Comparison of ENCODE assay signal across 8 cellular contexts in the genomic region with DNA sequence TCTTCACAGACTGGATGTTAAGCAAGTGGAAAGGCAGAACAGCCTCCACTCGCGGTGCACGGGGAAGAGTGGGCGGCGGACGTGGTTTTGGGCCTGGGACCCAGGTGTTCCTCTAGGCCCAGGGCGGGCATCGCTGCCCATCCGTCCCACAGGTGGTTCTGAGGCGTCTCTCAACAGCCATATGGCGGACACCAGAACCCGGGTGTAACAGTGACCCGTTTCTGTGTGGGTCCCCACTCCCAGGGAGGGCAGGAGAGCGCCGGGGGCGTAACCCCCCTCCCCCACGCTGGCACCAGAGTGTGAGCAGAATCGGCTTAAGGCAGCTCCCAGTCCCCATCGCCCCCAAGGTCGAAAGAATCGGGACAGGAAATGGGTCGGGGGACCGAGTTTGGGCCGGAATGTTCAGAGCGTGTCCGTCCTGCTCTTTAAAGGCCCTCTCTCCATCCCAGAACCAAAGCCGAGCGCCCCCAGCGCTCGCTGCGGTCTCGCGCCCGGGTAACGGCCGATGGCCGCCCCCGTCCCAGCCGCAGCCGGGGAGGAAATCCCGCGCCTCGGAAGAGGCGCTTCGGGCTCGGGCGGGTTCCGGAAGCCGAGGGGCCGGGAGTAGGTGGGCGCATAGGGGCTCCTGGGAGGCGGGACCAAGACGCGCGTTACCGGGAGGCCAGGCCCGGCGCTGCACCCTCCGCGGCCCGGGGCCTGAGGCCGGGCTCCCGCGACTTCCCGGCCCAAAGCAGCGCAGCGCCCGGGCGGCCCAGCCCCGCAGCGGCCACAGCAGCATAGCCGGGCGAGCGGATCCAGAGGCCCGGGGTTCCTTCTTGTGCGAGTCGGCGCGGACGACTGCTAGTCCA. TPM values are rescaled to one million over a fixed set of nuclear protein-coding genes. Genes with fewer than 3 reads are reported as not detected.
A peak's percentile ranks its signal among the peaks of the same experiment; 100 is the strongest.
DNase-seq lines count a peak whose midpoint lies in the region; ATAC-seq and TF ChIP-seq lines count a peak whose summit lies in the region.

A gene (minus strand): TSS at position 839 of the 848 bp plus-strand sequence. CDS start 61 bp downstream, at position 778.

- H3K27me3 ChIP-seq in heart left ventricle (no peaks in the 10 kb centered on the region), parathyroid adenoma (ENCODE audit: control insufficient read depth, insufficient read depth, low read length) (no peaks in the 10 kb centered on the region), upper lobe of left lung (no peaks in the 10 kb centered on the region)

- no peak for TF ChIP-seq EP300 in upper lobe of left lung (IDR thresholded peaks at IDR 0.05)

- intact Hi-C loops in T-helper 1 cell treated with Interleukin-12 subunit alpha and Interleukin-12 subunit beta and Interleukin-4 antibody, amounts not matched to agents 30 ng/mL and 1 ng/mL, for 36 hours (cut with micrococcal nuclease), result loop anchor here (1.0 to 5.0 kb wide), 2 partner anchors 10 to 103 kb away; no protein-coding TSS in a partner anchor
- intact Hi-C loops in heart left ventricle (cut with DNase I), result loop anchor here in 7 of 10 donors (2.0 to 10.0 kb wide), 9 partner anchors 32 to 187 kb away; a partner anchor contains a TSS

- H3K9me3 ChIP-seq in heart left ventricle (no peaks in the 10 kb centered on the region), parathyroid adenoma (ENCODE audit: control insufficient read depth, low read length) (no peaks in the 10 kb centered on the region), upper lobe of left lung (no peaks in the 10 kb centered on the region)

- peak within 1 kb of the TSS; percentile 64 for H3K9ac ChIP-seq in parathyroid adenoma

- 3 to 7% (median 5%) methylated on average over 39 to 80 of the region's 80 CpGs for WGBS in heart left ventricle, 4 donors
- WGBS in upper lobe of left lung, 2 donors, result 6 to 17% methylated on average over 16 to 52 of the region's 80 CpGs

- H3K4me2 ChIP-seq in parathyroid adenoma (ENCODE audit: low read length), result peak within 1 kb of the TSS; percentile 97

- H3K36me3 ChIP-seq in heart left ventricle, result peaks cover 0 to 26% (median 8%) of the 10 kb centered on the region in 9 donors
- no peaks in the 10 kb centered on the region for H3K36me3 ChIP-seq in parathyroid adenoma (ENCODE audit: control insufficient read depth, insufficient read depth, low read length)
- H3K36me3 ChIP-seq in upper lobe of left lung, result peaks cover 0 to 4% (median 0%) of the 10 kb centered on the region in 4 donors

- ATAC-seq in heart left ventricle (peak; percentile 29 to 73 (median 66)), upper lobe of left lung (ENCODE audit: low FRiP score in 2 of 2) (peak; percentile 62 to 82)

- TF ChIP-seq POLR2A in heart left ventricle (IDR thresholded peaks at IDR 0.05), result peak in 1 of 2 donors; percentile 62
- peak in 3 of 4 donors; percentile 13 to 80 (median 79) for TF ChIP-seq POLR2A in upper lobe of left lung (IDR thresholded peaks at IDR 0.05)

- peaks cover 0 to 66% (median 44%) of the 10 kb centered on the region in 12 donors for H3K4me1 ChIP-seq in heart left ventricle
- peaks cover 15% of the 10 kb centered on the region for H3K4me1 ChIP-seq in parathyroid adenoma
- peaks cover 38 to 66% (median 46%) of the 10 kb centered on the region in 4 donors for H3K4me1 ChIP-seq in upper lobe of left lung

- peak within 1 kb of the TSS; percentile 93 for H2AFZ ChIP-seq in parathyroid adenoma

- TF ChIP-seq CTCF in heart left ventricle (IDR thresholded peaks at IDR 0.05), result peak in 7 of 12 donors; percentile 3 to 53 (median 33)
- TF ChIP-seq CTCF in parathyroid adenoma (IDR thresholded peaks at IDR 0.05), result peak; percentile 39
- TF ChIP-seq CTCF in upper lobe of left lung (IDR thresholded peaks at IDR 0.05), result peak in 2 of 6 experiments; percentile 22 to 47

- DNase-seq in ELR (ENCODE audit: low read depth), result peak; percentile 81
- DNase-seq in HPDE6-E6E7 (ENCODE audit: extremely low spot score), result peak; percentile 70
- peak; percentile 46 for DNase-seq in amniotic stem cell (lab: John Stamatoyannopoulos, UW)
- peak; percentile 73 to 89 (median 79) for DNase-seq in heart left ventricle
- DNase-seq in upper lobe of left lung, result peak; percentile 69 to 93
- no peak for DNase-seq in NCI-H510A (lab: John Stamatoyannopoulos, UW)

- peak within 1 kb of the TSS; percentile 88 to 99 (median 97) for H3K27ac ChIP-seq in heart left ventricle
- H3K27ac ChIP-seq in parathyroid adenoma, result peak within 1 kb of the TSS; percentile 83
- H3K27ac ChIP-seq in upper lobe of left lung, result peak within 1 kb of the TSS; percentile 96 to 99 (median 98)

- peaks cover 6% of the 10 kb centered on the region for H3K79me2 ChIP-seq in parathyroid adenoma

- H3K4me3 ChIP-seq in heart left ventricle, result peak within 1 kb of the TSS; percentile 36 to 95 (median 76)
- peak within 1 kb of the TSS; percentile 78 for H3K4me3 ChIP-seq in parathyroid adenoma (ENCODE audit: low read depth, low read length)
- H3K4me3 ChIP-seq in upper lobe of left lung, result peak within 1 kb of the TSS; percentile 40 to 82 (median 69)

RNA-seq across cellular contexts. Expression of the gene that starts here (rescaled TPM):
- total RNA-seq in T-helper 1 cell treated with Interleukin-12 subunit alpha and Interleukin-12 subunit beta and Interleukin-4 antibody, amounts not matched to agents 30 ng/mL and 1 ng/mL, for 36 hours, result 17.6 and 21.7 TPM in 2 replicates
- total RNA-seq in heart left ventricle (10 to 100 TPM; 13.9 to 29.4 (median 17.4) TPM), upper lobe of left lung (10 to 100 TPM; 28.2 to 54.0 (median 36.6) TPM)
- polyA plus RNA-seq in heart left ventricle, result 10 to 100 TPM in 1 of 2 donors, 1 to 10 TPM in 1; 9.4 to 10.5 TPM
